15 cellular contexts compared by ENCODE assay signal in the genomic region with DNA sequence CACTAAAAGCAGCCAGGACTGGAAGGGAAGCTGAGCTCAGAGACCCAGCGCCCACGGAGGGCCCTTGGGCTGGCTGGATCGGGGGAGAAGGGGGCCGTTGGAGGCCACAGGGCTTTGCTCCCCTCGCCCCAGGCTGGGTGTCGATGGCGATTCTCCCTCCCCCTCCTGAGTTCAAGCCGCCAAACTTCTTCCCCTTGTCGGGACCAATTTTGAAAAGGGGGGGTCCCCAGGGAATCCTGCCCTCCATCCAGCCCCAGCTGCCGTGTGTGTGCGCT.
DNase-seq lines count a peak whose midpoint lies in the region; ATAC-seq and TF ChIP-seq lines count a peak whose summit lies in the region.
"Had no signal": no experiment of that assay in that cellular context is flagged by ENCODE, and none has a peak within 500 bp of the region (broad histone marks: within the 10 kb centered on the region; RNA-seq: fewer than 3 reads in every experiment).

No MANE protein-coding gene starts in this region.

- H3K4me3 Mint-ChIP-seq in stimulated activated naive CD8-positive, alpha-beta T cell treated with anti-CD3 and anti-CD28 coated beads, Interleukin-15, amount 100 ng/mL, for 72 hours = peak overlapping the region; percentile 35 to 69
- H3K4me3 Mint-ChIP-seq in naive B cell = peak overlapping the region in 7 of 8 donors; percentile 24 to 85 (median 60)
- H3K4me3 Mint-ChIP-seq in effector memory CD8-positive, alpha-beta T cell = peak overlapping the region in 1 of 2 donors; percentile 29
- H3K4me3 Mint-ChIP-seq: activated naive CD4-positive, alpha-beta T cell treated with anti-CD3 and anti-CD28 coated beads, Interleukin-2, amount 10 ng/mL, durations not matched to agents 7 days and 5 days; nephron had no signal

- peak; percentile 16 for ATAC-seq in stimulated activated naive CD8-positive, alpha-beta T cell treated with anti-CD3 and anti-CD28 coated beads, Interleukin-15, amount 100 ng/mL, for 72 hours
- no peak for ATAC-seq in stimulated activated naive CD8-positive, alpha-beta T cell treated with anti-CD3 and anti-CD28 coated beads, Interleukin-15, Interleukin-2, amounts not matched to agents 100 U/mL and 50 U/mL, for 24 hours
- peak in 1 of 2 donors; percentile 15 for ATAC-seq in naive B cell (ENCODE audit: low read depth in 2 of 2)
- ATAC-seq in effector memory CD8-positive, alpha-beta T cell (replicated peaks) = no peak
- ATAC-seq: heart left ventricle had no signal

- TF ChIP-seq CTCF in choroid plexus epithelial cell (conservative IDR thresholded peaks at IDR 0.05; ENCODE audit: low read depth, low read length) = no peak

- peaks cover 13% of the 10 kb centered on the region for H3K4me1 Mint-ChIP-seq in stimulated activated naive CD8-positive, alpha-beta T cell treated with anti-CD3 and anti-CD28 coated beads, Interleukin-15, amount 100 ng/mL, for 72 hours
- peaks cover 10 to 13% (median 10%) of the 10 kb centered on the region in 3 donors for H3K4me1 Mint-ChIP-seq in naive B cell
- H3K4me1 Mint-ChIP-seq in effector memory CD8-positive, alpha-beta T cell (ENCODE audit: low read depth in 2 of 2) = peaks cover 0 to 3% of the 10 kb centered on the region in 2 donors
- H3K4me1 Mint-ChIP-seq: activated naive CD4-positive, alpha-beta T cell treated with anti-CD3 and anti-CD28 coated beads, Interleukin-2, amount 10 ng/mL, durations not matched to agents 7 days and 5 days; nephron had no signal

- H3K4me3 ChIP-seq in choroid plexus epithelial cell (ENCODE audit: low read depth, low read length) = peak overlapping the region; percentile 16
- H3K4me3 ChIP-seq: cardiac muscle cell, vagina had no signal

- peaks cover 59% of the 10 kb centered on the region for H3K27me3 Mint-ChIP-seq in stimulated activated naive CD8-positive, alpha-beta T cell treated with anti-CD3 and anti-CD28 coated beads, Interleukin-15, amount 100 ng/mL, for 72 hours
- H3K27me3 Mint-ChIP-seq in naive B cell = peaks cover 17 to 51% (median 40%) of the 10 kb centered on the region in 3 donors
- H3K27me3 Mint-ChIP-seq in effector memory CD8-positive, alpha-beta T cell = peaks cover 30 to 88% of the 10 kb centered on the region in 2 donors

- H3K9me3 Mint-ChIP-seq in stimulated activated naive CD8-positive, alpha-beta T cell treated with anti-CD3 and anti-CD28 coated beads, Interleukin-15, amount 100 ng/mL, for 72 hours = peaks cover 6 to 7% of the 10 kb centered on the region in 2 donors
- H3K9me3 Mint-ChIP-seq in naive B cell = peaks cover under 1 to 14% (median 4%) of the 10 kb centered on the region in 7 donors
- H3K9me3 Mint-ChIP-seq in effector memory CD8-positive, alpha-beta T cell = peaks cover 0 to 1% of the 10 kb centered on the region in 2 donors
- H3K9me3 Mint-ChIP-seq: activated naive CD4-positive, alpha-beta T cell treated with anti-CD3 and anti-CD28 coated beads, Interleukin-2, amount 10 ng/mL, durations not matched to agents 7 days and 5 days had no signal

- no peak overlapping the region for H3K27ac Mint-ChIP-seq in stimulated activated naive CD8-positive, alpha-beta T cell treated with anti-CD3 and anti-CD28 coated beads, Interleukin-15, amount 100 ng/mL, for 72 hours
- H3K27ac Mint-ChIP-seq in naive B cell = peak overlapping the region in 1 of 6 donors; percentile 83
- H3K27ac Mint-ChIP-seq in effector memory CD8-positive, alpha-beta T cell = no peak overlapping the region
- H3K27ac Mint-ChIP-seq: activated naive CD4-positive, alpha-beta T cell treated with anti-CD3 and anti-CD28 coated beads, Interleukin-2, amount 10 ng/mL, durations not matched to agents 7 days and 5 days; nephron had no signal

- H3K36me3 Mint-ChIP-seq in naive B cell = no peaks in the 10 kb centered on the region
- H3K36me3 Mint-ChIP-seq in effector memory CD8-positive, alpha-beta T cell (ENCODE audit: insufficient read depth) = no peaks in the 10 kb centered on the region
- H3K36me3 Mint-ChIP-seq: activated naive CD4-positive, alpha-beta T cell treated with anti-CD3 and anti-CD28 coated beads, Interleukin-2, amount 10 ng/mL, durations not matched to agents 7 days and 5 days had no signal

- no peak for DNase-seq in stimulated activated naive CD8-positive, alpha-beta T cell treated with anti-CD3 and anti-CD28 coated beads, Interleukin-15, amount 100 ng/mL, for 72 hours
- DNase-seq in stimulated activated naive CD8-positive, alpha-beta T cell treated with anti-CD3 and anti-CD28 coated beads, Interleukin-15, Interleukin-2, amounts not matched to agents 100 U/mL and 50 U/mL, for 24 hours = no peak
- DNase-seq in choroid plexus epithelial cell (ENCODE audit: low read depth) (no peak), naive B cell (no peak), Kasumi-1 (lab: John Stamatoyannopoulos, UW) (no peak), SK-N-DZ (ENCODE audit: low spot score) (no peak)
- DNase-seq in stimulated activated CD4-positive, alpha-beta T cell treated with anti-CD3 and anti-CD28 coated beads, Interleukin-2, amount 100 ng/mL, for 24 hours = no peak
- DNase-seq in effector memory CD8-positive, alpha-beta T cell = no peak
- DNase-seq: activated naive CD4-positive, alpha-beta T cell treated with anti-CD3 and anti-CD28 coated beads, Interleukin-2, amount 10 ng/mL, durations not matched to agents 7 days and 5 days; heart left ventricle; retina; stimulated activated CD4-positive, alpha-beta T cell treated with anti-CD3 and anti-CD28 coated beads, Interleukin-4, amount 100 ng/mL, for 24 hours had no signal
